In the genomic region with DNA sequence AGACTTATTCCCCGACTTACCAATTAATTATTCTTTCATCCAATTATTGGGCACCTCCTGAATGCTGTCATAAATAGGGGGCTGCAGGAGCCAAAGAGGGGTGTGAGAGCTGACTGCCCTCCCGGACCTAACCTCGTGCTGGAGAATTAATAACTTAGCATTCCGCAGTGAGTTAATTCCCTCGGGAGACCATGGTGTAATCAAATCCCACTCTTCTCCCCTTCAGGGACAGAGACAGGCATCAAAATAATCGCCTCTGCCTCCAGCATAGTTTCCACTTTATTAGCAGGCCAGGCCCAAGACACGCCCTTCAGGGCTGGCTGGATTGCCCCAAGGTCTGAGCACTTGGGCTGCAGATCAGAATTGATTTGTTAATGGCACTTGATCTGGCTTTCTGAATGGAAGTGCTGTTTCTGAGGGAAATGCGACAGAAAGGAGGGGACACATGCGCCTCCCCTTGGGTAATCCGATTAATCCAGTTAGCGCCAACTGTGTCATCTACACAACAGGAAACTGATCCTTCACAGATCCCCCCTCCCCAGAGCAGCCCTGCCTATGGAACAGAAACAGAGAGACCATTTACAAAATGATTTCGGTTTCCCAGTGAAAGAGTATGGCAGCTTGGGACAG, we compare ENCODE assay signal across 18 cellular contexts. TPM values are rescaled to one million over a fixed set of nuclear protein-coding genes. Genes with fewer than 3 reads are reported as not detected.
"Had no signal": no experiment of that assay in that cellular context is flagged by ENCODE, and none has a peak within 500 bp of the region (broad histone marks: within the 10 kb centered on the region; RNA-seq: fewer than 3 reads in every experiment).

No MANE protein-coding gene starts in this region.

- H3K27ac Mint-ChIP-seq: activated CD4-positive, alpha-beta T cell treated with anti-CD3 and anti-CD28 coated beads for 36 hours; activated naive CD8-positive, alpha-beta T cell; naive thymus-derived CD4-positive, alpha-beta T cell had no signal

- FAIRE-seq: bronchial epithelial cell, frontal cortex had no signal

- H3K36me3 Mint-ChIP-seq: activated naive CD8-positive, alpha-beta T cell; naive thymus-derived CD4-positive, alpha-beta T cell had no signal

- H3K27me3 Mint-ChIP-seq: activated naive CD8-positive, alpha-beta T cell had no signal

- ATAC-seq: activated CD4-positive, alpha-beta T cell treated with anti-CD3 and anti-CD28 coated beads for 36 hours; naive thymus-derived CD4-positive, alpha-beta T cell had no signal

- DNase-seq: activated CD4-positive, alpha-beta T cell treated with anti-CD3 and anti-CD28 coated beads for 36 hours; activated CD4-positive, alpha-beta T cell treated with anti-CD3 and anti-CD28 coated beads, Interleukin-2, amount 50 U/mL, for 48 hours; activated T-cell treated with anti-CD3 and anti-CD28 coated beads for 4 hours; effector CD4-positive, alpha-beta T cell; kidney glomerular epithelial cell; left ventricle myocardium inferior; naive thymus-derived CD4-positive, alpha-beta T cell; stimulated activated CD4-positive, alpha-beta T cell treated with anti-CD3 and anti-CD28 coated beads, Interleukin-12 subunit alpha, Interleukin-12 subunit beta, amount 100 ng/mL, for 4 hours; stimulated activated CD4-positive, alpha-beta T cell treated with anti-CD3 and anti-CD28 coated beads, Interleukin-1b, Interleukin-23, amount 100 ng/mL, for 48 hours; stimulated activated CD8-positive, alpha-beta memory T cell treated with anti-CD3 and anti-CD28 coated beads, Interleukin-4, amount 100 ng/mL, for 48 hours; stimulated activated naive CD4-positive, alpha-beta T cell had no signal

- H3K4me1 Mint-ChIP-seq: activated CD4-positive, alpha-beta T cell treated with anti-CD3 and anti-CD28 coated beads for 36 hours; naive thymus-derived CD4-positive, alpha-beta T cell had no signal

- H3K4me3 Mint-ChIP-seq: activated CD4-positive, alpha-beta T cell treated with anti-CD3 and anti-CD28 coated beads for 36 hours; activated naive CD8-positive, alpha-beta T cell; naive thymus-derived CD4-positive, alpha-beta T cell had no signal

RNA-seq across cellular contexts. Expression of gene CHAT, which starts 15.6 kb away (rescaled TPM):
- total RNA-seq: activated CD4-positive, alpha-beta T cell treated with anti-CD3 and anti-CD28 coated beads for 36 hours; bronchial epithelial cell; frontal cortex; left ventricle myocardium inferior; naive thymus-derived CD4-positive, alpha-beta T cell; ureter had no signal
- polyA plus RNA-seq: esophagus; naive thymus-derived CD4-positive, alpha-beta T cell; thymus had no signal

RNA-seq across cellular contexts. Expression of gene SLC18A3, which starts 19.3 kb away (rescaled TPM):
- total RNA-seq: activated CD4-positive, alpha-beta T cell treated with anti-CD3 and anti-CD28 coated beads for 36 hours; bronchial epithelial cell; left ventricle myocardium inferior; naive thymus-derived CD4-positive, alpha-beta T cell; ureter had no signal
- polyA plus RNA-seq: esophagus; naive thymus-derived CD4-positive, alpha-beta T cell had no signal

RNA-seq across cellular contexts. Expression of gene C10orf53, which starts 50.0 kb away (rescaled TPM):
- total RNA-seq: activated CD4-positive, alpha-beta T cell treated with anti-CD3 and anti-CD28 coated beads for 36 hours; bronchial epithelial cell; frontal cortex; left ventricle myocardium inferior; mucosa of gallbladder; naive thymus-derived CD4-positive, alpha-beta T cell; ureter had no signal
- polyA plus RNA-seq: esophagus; naive thymus-derived CD4-positive, alpha-beta T cell had no signal
